Comparison of ENCODE assay signal across 8 cellular contexts in genomic region chrX:150273575-150274294, GRCh38.
DNase-seq lines count a peak whose midpoint lies in the region; ATAC-seq, FAIRE-seq and TF ChIP-seq lines count a peak whose summit lies in the region.
"Not testable (repeated sequence)": the region's sequence is repeated elsewhere in the genome, so short reads cannot be mapped to it uniquely, and the experiment has no call there.

No MANE protein-coding gene starts in this region.

- 74% methylated on average over 4 of the region's 4 CpGs for WGBS in esophagus muscularis mucosa
- WGBS in HepG2 (ENCODE audit: low lambda C conversion rate) = 31% methylated on average over 2 of the region's 4 CpGs
- 80% methylated on average over 4 of the region's 4 CpGs for WGBS in liver
- 56 to 76% (median 57%) methylated on average over 4 of the region's 4 CpGs for WGBS in small intestine, 3 donors

- H3K9ac ChIP-seq in endothelial cell of umbilical vein (replicated peaks; ENCODE audit: extremely low read depth, insufficient read depth, low read length); HepG2 (ENCODE audit: insufficient read depth, low read depth, low read length); liver (ENCODE audit: low read depth in 1 of 2, low read length in 2 of 2): not testable (repeated sequence)

- not testable (repeated sequence) for BruUV-seq in endothelial cell of umbilical vein (replicated peaks; lab: Mats Ljungman, UMichigan); HepG2 (replicated peaks; lab: Mats Ljungman, UMichigan)

- POLR2A ChIA-PET in endothelial cell of umbilical vein (lab: Charles Lee); HepG2 (lab: Yijun Ruan, JAX): not testable (repeated sequence)

- not testable (repeated sequence) for H3K9me3 Mint-ChIP-seq in osteocyte (ENCODE audit: unreplicated experiment)

- H3K27ac Mint-ChIP-seq in osteocyte (ENCODE audit: unreplicated experiment) = not testable (repeated sequence)

- TF ChIP-seq EP300 in esophagus muscularis mucosa (IDR thresholded peaks at IDR 0.05); HepG2 (IDR thresholded peaks at IDR 0.05; ENCODE audit: low read depth in 2 of 2, low read length in 2 of 2); HepG2 (CRISPR knock-in tag; IDR thresholded peaks at IDR 0.05; ENCODE audit: borderline replicate concordance): not testable (repeated sequence)

- FAIRE-seq in endothelial cell of umbilical vein (lab: Jason Lieb, UNC) = peak; percentile 24
- peak; percentile 15 for FAIRE-seq in HepG2 (lab: Jason Lieb, UNC)
- FAIRE-seq in small intestine (lab: Jason Lieb, UNC) = not testable (repeated sequence)

- H3K4me1 Mint-ChIP-seq in osteocyte (ENCODE audit: unreplicated experiment) = not testable (repeated sequence)

- H3K4me1 ChIP-seq in endothelial cell of umbilical vein (ENCODE audit: control insufficient read depth, extremely low read depth, insufficient read depth, low read length); esophagus muscularis mucosa; small intestine (ENCODE audit: control insufficient read depth in 2 of 2, insufficient read depth in 1 of 2, low read depth in 1 of 2, low read length in 1 of 2); vagina: not testable (repeated sequence)
- peaks cover 33% of the 10 kb centered on the region for H3K4me1 ChIP-seq in HepG2 (ENCODE audit: insufficient read depth, low read length)
- peaks cover 5 to 33% (median 28%) of the 10 kb centered on the region in 4 donors for H3K4me1 ChIP-seq in liver (ENCODE audit: control insufficient read depth in 4 of 4, insufficient read depth in 4 of 4, low read length in 3 of 4)

- not testable (repeated sequence) for H3K27me3 Mint-ChIP-seq in osteocyte (ENCODE audit: unreplicated experiment)

- peak; percentile 35 for DNase-seq in coronary artery (ENCODE audit: low spot score)
- DNase-seq in endothelial cell of umbilical vein (ENCODE audit: low read depth, low spot score); HepG2 (ENCODE audit: low spot score): not testable (repeated sequence)
- DNase-seq in esophagus muscularis mucosa (ENCODE audit: extremely low spot score) = peak; percentile 5
- DNase-seq in osteocyte (ENCODE audit: extremely low spot score, unreplicated experiment) = peak; percentile 65
- peak; percentile 32 for DNase-seq in small intestine
- peak; percentile 25 to 72 for DNase-seq in vagina (ENCODE audit: extremely low spot score in 2 of 2)

- not testable (repeated sequence) for TF ChIP-seq RAD21 in HepG2 (CRISPR knock-in tag; IDR thresholded peaks at IDR 0.05); liver (IDR thresholded peaks at IDR 0.05)

- H3K4me3 ChIP-seq in coronary artery; endothelial cell of umbilical vein (replicated peaks in 1 of 3; ENCODE audit: insufficient read depth in 1 of 3, low read depth in 1 of 3, low read length in 3 of 3); esophagus muscularis mucosa; HepG2 (replicated peaks in 1 of 3; ENCODE audit: insufficient read depth in 1 of 3, low read depth in 2 of 3, low read length in 3 of 3); liver (ENCODE audit: low read depth in 1 of 3, low read length in 3 of 3); small intestine (ENCODE audit: low read depth in 1 of 2, low read length in 2 of 2); vagina: not testable (repeated sequence)

- CTCF ChIA-PET in endothelial cell of umbilical vein (lab: Charles Lee); HepG2 (lab: Yijun Ruan, JAX; ENCODE audit: low intra/inter-chr PET ratio, low total read pairs): not testable (repeated sequence)

- not testable (repeated sequence) for H3K36me3 ChIP-seq in endothelial cell of umbilical vein (ENCODE audit: control insufficient read depth in 2 of 2, extremely low read depth in 1 of 2, insufficient read depth in 2 of 2, low read length in 2 of 2); esophagus muscularis mucosa; HepG2 (replicated peaks in 1 of 2; ENCODE audit: control insufficient read depth in 1 of 2, insufficient read depth in 2 of 2, low read length in 2 of 2); liver (ENCODE audit: control insufficient read depth in 4 of 4, insufficient read depth in 3 of 4, low read depth in 1 of 4, low read length in 3 of 4); small intestine (ENCODE audit: control insufficient read depth in 2 of 2, insufficient read depth in 2 of 2, low read length in 2 of 2); vagina

- intact Hi-C loops in endothelial cell of umbilical vein (cut with micrococcal nuclease); esophagus muscularis mucosa (cut with DNase I); HepG2 (cut with micrococcal nuclease; ENCODE audit: unreplicated experiment); vagina (cut with DNase I): not testable (repeated sequence)

- H3K9me3 ChIP-seq in endothelial cell of umbilical vein (replicated peaks; ENCODE audit: control insufficient read depth, insufficient read depth, low read length); esophagus muscularis mucosa; HepG2 (ENCODE audit: low read length); liver (ENCODE audit: control insufficient read depth in 4 of 4, low read length in 3 of 4); small intestine (ENCODE audit: control insufficient read depth, low read depth); vagina: not testable (repeated sequence)

- H3K36me3 Mint-ChIP-seq in osteocyte (ENCODE audit: unreplicated experiment) = not testable (repeated sequence)

- H3K4me3 Mint-ChIP-seq in osteocyte (ENCODE audit: unreplicated experiment) = not testable (repeated sequence)

- not testable (repeated sequence) for H2AFZ ChIP-seq in endothelial cell of umbilical vein (ENCODE audit: low read depth, low read length); HepG2 (ENCODE audit: low read length)

- not testable (repeated sequence) for H3K4me2 ChIP-seq in endothelial cell of umbilical vein (ENCODE audit: insufficient read depth, low read length); HepG2 (ENCODE audit: low read depth, low read length)

- in situ Hi-C loops in HepG2 (cut with HindIII; ENCODE audit: extremely low pct_ligation_motif_present, low pct_unique_long_range_greater_than_20kb) = not testable (repeated sequence)

- dilution Hi-C loops in endothelial cell of umbilical vein (cut with MboI; ENCODE audit: extremely low pct_ligation_motif_present, low sequenced_read_pairs) = not testable (repeated sequence)

- H3K27ac ChIP-seq in coronary artery; endothelial cell of umbilical vein (ENCODE audit: insufficient read depth, low read depth, low read length); esophagus muscularis mucosa (replicated peaks in 1 of 4); HepG2 (ENCODE audit: extremely low read length, insufficient read depth, low read length); liver (ENCODE audit: low read depth in 1 of 2, low read length in 2 of 2); small intestine (ENCODE audit: low read depth in 1 of 2, low read length in 1 of 2); vagina: not testable (repeated sequence)

- not testable (repeated sequence) for H3K9me1 ChIP-seq in endothelial cell of umbilical vein (replicated peaks; ENCODE audit: control insufficient read depth, extremely low read depth, insufficient read depth, low read length)

- H3K79me2 ChIP-seq in endothelial cell of umbilical vein (ENCODE audit: control insufficient read depth, insufficient read depth, low read length); HepG2 (ENCODE audit: insufficient read depth, low read length): not testable (repeated sequence)

- H4K20me1 ChIP-seq in endothelial cell of umbilical vein (replicated peaks; ENCODE audit: control insufficient read depth, extremely low read depth, insufficient read depth, low read length); HepG2 (ENCODE audit: insufficient read depth, low read length): not testable (repeated sequence)

- TF ChIP-seq CTCF in coronary artery (IDR thresholded peaks at IDR 0.05); endothelial cell of umbilical vein (IDR thresholded peaks at IDR 0.05; ENCODE audit: extremely low read depth in 1 of 2, insufficient read depth in 1 of 2, low read depth in 1 of 2, low read length in 2 of 2); esophagus muscularis mucosa (IDR thresholded peaks at IDR 0.05); HepG2 (CRISPR knock-in tag; IDR thresholded peaks at IDR 0.05); liver (IDR thresholded peaks at IDR 0.05; ENCODE audit: low read depth, low read length, missing input control); osteocyte (IDR thresholded peaks at IDR 0.05); vagina (IDR thresholded peaks at IDR 0.05): not testable (repeated sequence)

- not testable (repeated sequence) for TF ChIP-seq POLR2A in endothelial cell of umbilical vein (IDR thresholded peaks at IDR 0.05; ENCODE audit: low read depth, low read length); esophagus muscularis mucosa (IDR thresholded peaks at IDR 0.05; ENCODE audit: low read depth); HepG2 (IDR thresholded peaks at IDR 0.05; ENCODE audit: insufficient read depth in 1 of 2, low read depth in 2 of 2, low read length in 2 of 2); vagina (IDR thresholded peaks at IDR 0.05)

- not testable (repeated sequence) for ATAC-seq in HepG2

- H3K27me3 ChIP-seq in endothelial cell of umbilical vein (ENCODE audit: control insufficient read depth in 2 of 2, insufficient read depth in 2 of 2, low read length in 2 of 2); esophagus muscularis mucosa; HepG2 (ENCODE audit: control insufficient read depth in 1 of 2, insufficient read depth in 2 of 2, low read length in 2 of 2); liver (ENCODE audit: control insufficient read depth in 4 of 4, insufficient read depth in 4 of 4, low read length in 3 of 4); small intestine (ENCODE audit: control insufficient read depth in 2 of 2, insufficient read depth in 2 of 2, low read length in 2 of 2); vagina: not testable (repeated sequence)
